8 cellular contexts compared by ENCODE assay signal in the genomic region with DNA sequence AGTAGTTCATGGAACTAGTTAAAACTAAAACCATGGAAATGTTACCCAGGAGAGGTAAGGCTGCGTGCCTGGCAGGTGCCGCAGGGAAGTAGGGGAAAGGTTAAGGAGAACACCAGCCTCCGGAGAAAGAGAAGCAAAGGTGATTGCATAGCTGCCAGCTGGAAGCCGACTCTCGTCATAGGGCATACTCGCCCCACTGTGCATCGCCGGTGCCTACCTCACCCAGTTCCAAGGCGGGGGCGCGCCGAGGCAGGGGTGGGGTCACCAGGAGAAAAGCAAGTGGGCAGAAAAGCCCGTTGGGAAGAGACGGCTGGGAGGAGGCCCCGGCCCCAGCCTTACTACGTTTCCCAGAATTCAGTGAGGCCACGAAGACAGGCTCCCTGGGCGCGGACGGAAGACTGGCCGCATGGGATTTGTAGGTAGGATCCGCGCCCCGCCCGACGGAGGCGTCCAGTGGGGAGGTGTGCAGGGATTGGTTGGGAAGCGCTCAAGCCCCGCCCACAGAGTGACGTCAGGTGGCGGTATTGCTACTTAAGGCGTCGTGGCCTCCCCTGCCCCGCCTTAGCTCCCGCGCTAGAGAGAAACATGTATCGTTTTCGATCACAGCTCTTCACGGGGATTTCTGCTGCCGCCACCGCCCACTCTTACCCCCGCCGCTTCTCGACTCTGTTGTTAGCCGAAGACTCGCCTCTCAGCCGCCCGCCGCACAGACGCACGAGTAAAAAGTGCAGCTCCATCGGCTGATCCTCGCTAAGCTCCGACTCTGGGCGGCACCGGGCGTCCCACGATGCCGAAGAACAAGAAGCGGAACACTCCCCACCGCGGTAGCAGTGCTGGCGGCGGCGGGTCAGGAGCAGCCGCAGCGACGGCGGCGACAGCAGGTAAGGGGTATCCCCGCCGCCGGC. TPM values are rescaled to one million over a fixed set of nuclear protein-coding genes. Genes with fewer than 3 reads are reported as not detected.
DNase-seq lines count a peak whose midpoint lies in the region; ATAC-seq and TF ChIP-seq lines count a peak whose summit lies in the region.

A gene with protein sequence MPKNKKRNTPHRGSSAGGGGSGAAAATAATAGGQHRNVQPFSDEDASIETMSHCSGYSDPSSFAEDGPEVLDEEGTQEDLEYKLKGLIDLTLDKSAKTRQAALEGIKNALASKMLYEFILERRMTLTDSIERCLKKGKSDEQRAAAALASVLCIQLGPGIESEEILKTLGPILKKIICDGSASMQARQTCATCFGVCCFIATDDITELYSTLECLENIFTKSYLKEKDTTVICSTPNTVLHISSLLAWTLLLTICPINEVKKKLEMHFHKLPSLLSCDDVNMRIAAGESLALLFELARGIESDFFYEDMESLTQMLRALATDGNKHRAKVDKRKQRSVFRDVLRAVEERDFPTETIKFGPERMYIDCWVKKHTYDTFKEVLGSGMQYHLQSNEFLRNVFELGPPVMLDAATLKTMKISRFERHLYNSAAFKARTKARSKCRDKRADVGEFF (plus strand): TSS at position 559 of the 905 bp plus-strand sequence. CDS start 229 bp downstream, at position 788.

- peak within 1 kb of the TSS; percentile 94 for H3K4me3 ChIP-seq in left ventricle myocardium inferior
- H3K4me3 ChIP-seq in prostate gland = peak within 1 kb of the TSS; percentile 76 to 98
- H3K4me3 ChIP-seq in urinary bladder (ENCODE audit: low read depth, low read length) = peak within 1 kb of the TSS; percentile 79

- TF ChIP-seq CTCF in left ventricle myocardium inferior (IDR thresholded peaks at IDR 0.05; ENCODE audit: borderline replicate concordance) (no peak), prostate gland (IDR thresholded peaks at IDR 0.05) (peak in 2 of 4 experiments; percentile 12 to 16)

- H3K36me3 ChIP-seq in left ventricle myocardium inferior (no peaks in the 10 kb centered on the region), prostate gland (no peaks in the 10 kb centered on the region), urinary bladder (ENCODE audit: insufficient read depth) (no peaks in the 10 kb centered on the region)

- intact Hi-C loops in left ventricle myocardium inferior (cut with micrococcal nuclease) (loop anchor here (5.0 kb wide), 1 partner anchor 38 kb away; no protein-coding TSS in a partner anchor), prostate gland (cut with DNase I) (loop anchor here (5.0 kb wide), 1 partner anchor 243 kb away; a partner anchor contains a TSS)

- no peaks in the 10 kb centered on the region for H3K27me3 ChIP-seq in left ventricle myocardium inferior (ENCODE audit: low read depth)
- H3K27me3 ChIP-seq in prostate gland (replicated peaks; ENCODE audit: insufficient read depth) = no peaks in the 10 kb centered on the region

- H3K4me1 ChIP-seq in left ventricle myocardium inferior (peaks cover 57% of the 10 kb centered on the region), prostate gland (replicated peaks) (peaks cover 9% of the 10 kb centered on the region), urinary bladder (ENCODE audit: insufficient read depth) (no peaks in the 10 kb centered on the region)

- peak; percentile 93 for TF ChIP-seq POLR2A in prostate gland (IDR thresholded peaks at IDR 0.05)

- H3K9me3 ChIP-seq in left ventricle myocardium inferior (replicated peaks) (no peaks in the 10 kb centered on the region), prostate gland (no peaks in the 10 kb centered on the region)

- DNase-seq in NCI-H187 (lab: John Stamatoyannopoulos, UW) (peak; percentile 99), T-helper 2 cell (peak; percentile 97 to 99 (median 98)), left ventricle myocardium inferior (peak; percentile 99), prostate gland (ENCODE audit: low spot score) (peak; percentile 99)

- ATAC-seq in GM18498 (IDR thresholded peaks at IDR 0.05; ENCODE audit: unreplicated experiment) = peak; percentile 80
- peak; percentile 66 for ATAC-seq in HG02938 (IDR thresholded peaks at IDR 0.05; ENCODE audit: unreplicated experiment)

- peak within 1 kb of the TSS; percentile 95 for H3K27ac ChIP-seq in angular gyrus (ENCODE audit: low read depth, low read length)
- H3K27ac ChIP-seq in left ventricle myocardium inferior (replicated peaks) = peak within 1 kb of the TSS; percentile 98
- H3K27ac ChIP-seq in prostate gland = peak within 1 kb of the TSS; percentile 95 to 99
- H3K27ac ChIP-seq in urinary bladder (ENCODE audit: low read depth) = peak within 1 kb of the TSS; percentile 96

- WGBS in prostate gland = under 1% methylated on average over 72 of the region's 73 CpGs
- under 1% methylated on average over 73 of the region's 73 CpGs for WGBS in urinary bladder

RNA-seq across cellular contexts. Expression of the gene that starts here (rescaled TPM):
- total RNA-seq in left ventricle myocardium inferior (24.6 TPM), prostate gland (10 to 100 TPM; 57.5 to 58.5 TPM), urinary bladder (49.0 TPM)
- polyA plus RNA-seq in urinary bladder = 30.8 TPM

Comparison
In these comparisons a context has a peak if more than half of its experiments do, and no peak if none do; other contexts are left out.
1. Peak in every context shown above with its lines: DNase-seq, ATAC-seq, H3K4me3 ChIP-seq and H3K27ac ChIP-seq.